1 cellular context compared by ENCODE assay signal in genomic region chr19:11380653-11381534, GRCh38.
TF ChIP-seq lines count a peak whose summit lies in the region.

No MANE protein-coding gene starts in this region.

TF ChIP-seq in WTC11, 78 proteins besides CTCF, POLR2A, EP300 and RAD21 (continued from another document and continues in another):
- TF ChIP-seq, protein P1, sequence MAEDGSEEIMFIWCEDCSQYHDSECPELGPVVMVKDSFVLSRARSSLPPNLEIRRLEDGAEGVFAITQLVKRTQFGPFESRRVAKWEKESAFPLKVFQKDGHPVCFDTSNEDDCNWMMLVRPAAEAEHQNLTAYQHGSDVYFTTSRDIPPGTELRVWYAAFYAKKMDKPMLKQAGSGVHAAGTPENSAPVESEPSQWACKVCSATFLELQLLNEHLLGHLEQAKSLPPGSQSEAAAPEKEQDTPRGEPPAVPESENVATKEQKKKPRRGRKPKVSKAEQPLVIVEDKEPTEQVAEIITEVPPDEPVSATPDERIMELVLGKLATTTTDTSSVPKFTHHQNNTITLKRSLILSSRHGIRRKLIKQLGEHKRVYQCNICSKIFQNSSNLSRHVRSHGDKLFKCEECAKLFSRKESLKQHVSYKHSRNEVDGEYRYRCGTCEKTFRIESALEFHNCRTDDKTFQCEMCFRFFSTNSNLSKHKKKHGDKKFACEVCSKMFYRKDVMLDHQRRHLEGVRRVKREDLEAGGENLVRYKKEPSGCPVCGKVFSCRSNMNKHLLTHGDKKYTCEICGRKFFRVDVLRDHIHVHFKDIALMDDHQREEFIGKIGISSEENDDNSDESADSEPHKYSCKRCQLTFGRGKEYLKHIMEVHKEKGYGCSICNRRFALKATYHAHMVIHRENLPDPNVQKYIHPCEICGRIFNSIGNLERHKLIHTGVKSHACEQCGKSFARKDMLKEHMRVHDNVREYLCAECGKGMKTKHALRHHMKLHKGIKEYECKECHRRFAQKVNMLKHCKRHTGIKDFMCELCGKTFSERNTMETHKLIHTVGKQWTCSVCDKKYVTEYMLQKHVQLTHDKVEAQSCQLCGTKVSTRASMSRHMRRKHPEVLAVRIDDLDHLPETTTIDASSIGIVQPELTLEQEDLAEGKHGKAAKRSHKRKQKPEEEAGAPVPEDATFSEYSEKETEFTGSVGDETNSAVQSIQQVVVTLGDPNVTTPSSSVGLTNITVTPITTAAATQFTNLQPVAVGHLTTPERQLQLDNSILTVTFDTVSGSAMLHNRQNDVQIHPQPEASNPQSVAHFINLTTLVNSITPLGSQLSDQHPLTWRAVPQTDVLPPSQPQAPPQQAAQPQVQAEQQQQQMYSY (CRISPR knock-in tag; IDR thresholded peaks at IDR 0.05): 0 out of 2 replicates have a peak, but pooled peaks have one; percentile 6
- TF ChIP-seq ZMAT4 (CRISPR knock-in tag; IDR thresholded peaks at IDR 0.05): no peak
- no peak for TF ChIP-seq KAT7 (CRISPR knock-in tag; IDR thresholded peaks at IDR 0.05; ENCODE audit: borderline replicate concordance)
- no peak; the same call in 1 of the 2 replicates for TF ChIP-seq ZNF416 (CRISPR knock-in tag; IDR thresholded peaks at IDR 0.05)
- TF ChIP-seq CBFB (CRISPR knock-in tag; IDR thresholded peaks at IDR 0.05; ENCODE audit: low read depth): no peak
- no peak for TF ChIP-seq MYBL2 (CRISPR knock-in tag; IDR thresholded peaks at IDR 0.05)
- TF ChIP-seq IRF2 (CRISPR knock-in tag; IDR thresholded peaks at IDR 0.05; ENCODE audit: borderline replicate concordance, low read depth): no peak
- TF ChIP-seq ZNF263 (CRISPR knock-in tag; IDR thresholded peaks at IDR 0.05; ENCODE audit: low read depth): peak; percentile 94; the same call in 1 of the 2 replicates
- TF ChIP-seq, protein P2, sequence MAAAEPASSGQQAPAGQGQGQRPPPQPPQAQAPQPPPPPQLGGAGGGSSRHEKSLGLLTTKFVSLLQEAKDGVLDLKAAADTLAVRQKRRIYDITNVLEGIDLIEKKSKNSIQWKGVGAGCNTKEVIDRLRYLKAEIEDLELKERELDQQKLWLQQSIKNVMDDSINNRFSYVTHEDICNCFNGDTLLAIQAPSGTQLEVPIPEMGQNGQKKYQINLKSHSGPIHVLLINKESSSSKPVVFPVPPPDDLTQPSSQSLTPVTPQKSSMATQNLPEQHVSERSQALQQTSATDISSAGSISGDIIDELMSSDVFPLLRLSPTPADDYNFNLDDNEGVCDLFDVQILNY (CRISPR knock-in tag; IDR thresholded peaks at IDR 0.05): no peak; the same call in 1 of the 2 replicates
- TF ChIP-seq GRHL2 (CRISPR knock-in tag; IDR thresholded peaks at IDR 0.05; ENCODE audit: insufficient replicate concordance, severe bottlenecking): no peak
- TF ChIP-seq TEAD1 (CRISPR knock-in tag; IDR thresholded peaks at IDR 0.05): no peak; the same call in none of the 2 replicates
- no peak for TF ChIP-seq ATF1 (CRISPR knock-in tag; IDR thresholded peaks at IDR 0.05)
- no peak for TF ChIP-seq SMAD4 (CRISPR knock-in tag; IDR thresholded peaks at IDR 0.05)
- no peak for TF ChIP-seq FOXJ3 (CRISPR knock-in tag; IDR thresholded peaks at IDR 0.05; ENCODE audit: borderline replicate concordance)
- TF ChIP-seq ATF6 (CRISPR knock-in tag; IDR thresholded peaks at IDR 0.05): no peak
- no peak for TF ChIP-seq ZNF425 (CRISPR knock-in tag; conservative IDR thresholded peaks at IDR 0.05)
- TF ChIP-seq ZNF317 (CRISPR knock-in tag; IDR thresholded peaks at IDR 0.05; ENCODE audit: borderline replicate concordance, low read depth): no peak
- TF ChIP-seq ZNF532 (CRISPR knock-in tag; IDR thresholded peaks at IDR 0.05; ENCODE audit: borderline replicate concordance): no peak
- no peak for TF ChIP-seq E2F4 (CRISPR knock-in tag; IDR thresholded peaks at IDR 0.05; ENCODE audit: borderline replicate concordance, low read depth)
- peak; percentile 65 for TF ChIP-seq GABPB1 (CRISPR knock-in tag; IDR thresholded peaks at IDR 0.05)
- TF ChIP-seq ZNF396 (CRISPR knock-in tag; IDR thresholded peaks at IDR 0.05; ENCODE audit: borderline replicate concordance): no peak
- TF ChIP-seq CREM (CRISPR knock-in tag; IDR thresholded peaks at IDR 0.05): no peak; the same call in 1 of the 2 replicates
- TF ChIP-seq OVOL2 (CRISPR knock-in tag; IDR thresholded peaks at IDR 0.05; ENCODE audit: borderline replicate concordance): no peak
- TF ChIP-seq RORB (CRISPR knock-in tag; IDR thresholded peaks at IDR 0.05): no peak
- no peak for TF ChIP-seq STAT6 (CRISPR knock-in tag; conservative IDR thresholded peaks at IDR 0.05; ENCODE audit: low read depth)
- no peak for TF ChIP-seq SMAD3 (CRISPR knock-in tag; IDR thresholded peaks at IDR 0.05; ENCODE audit: borderline replicate concordance)
- TF ChIP-seq USF1 (CRISPR knock-in tag; IDR thresholded peaks at IDR 0.05): 0 out of 2 replicates have a peak, but pooled peaks have one; percentile 42
- TF ChIP-seq, protein P3, sequence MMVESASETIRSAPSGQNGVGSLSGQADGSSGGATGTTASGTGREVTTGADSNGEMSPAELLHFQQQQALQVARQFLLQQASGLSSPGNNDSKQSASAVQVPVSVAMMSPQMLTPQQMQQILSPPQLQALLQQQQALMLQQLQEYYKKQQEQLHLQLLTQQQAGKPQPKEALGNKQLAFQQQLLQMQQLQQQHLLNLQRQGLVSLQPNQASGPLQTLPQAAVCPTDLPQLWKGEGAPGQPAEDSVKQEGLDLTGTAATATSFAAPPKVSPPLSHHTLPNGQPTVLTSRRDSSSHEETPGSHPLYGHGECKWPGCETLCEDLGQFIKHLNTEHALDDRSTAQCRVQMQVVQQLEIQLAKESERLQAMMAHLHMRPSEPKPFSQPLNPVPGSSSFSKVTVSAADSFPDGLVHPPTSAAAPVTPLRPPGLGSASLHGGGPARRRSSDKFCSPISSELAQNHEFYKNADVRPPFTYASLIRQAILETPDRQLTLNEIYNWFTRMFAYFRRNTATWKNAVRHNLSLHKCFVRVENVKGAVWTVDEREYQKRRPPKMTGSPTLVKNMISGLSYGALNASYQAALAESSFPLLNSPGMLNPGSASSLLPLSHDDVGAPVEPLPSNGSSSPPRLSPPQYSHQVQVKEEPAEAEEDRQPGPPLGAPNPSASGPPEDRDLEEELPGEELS (CRISPR knock-in tag; IDR thresholded peaks at IDR 0.05): peak; percentile 52; the same call in 1 of the 2 replicates
- peak; percentile 95 for TF ChIP-seq HMGXB4 (CRISPR knock-in tag; IDR thresholded peaks at IDR 0.05)
- TF ChIP-seq CREB1 (CRISPR knock-in tag; IDR thresholded peaks at IDR 0.05): peak; percentile 45; the same call in 1 of the 2 replicates
- TF ChIP-seq MXD4 (CRISPR knock-in tag; IDR thresholded peaks at IDR 0.05; ENCODE audit: borderline replicate concordance): no peak
- TF ChIP-seq FOXK1 (CRISPR knock-in tag; IDR thresholded peaks at IDR 0.05): peak; percentile 57; the same call in 1 of the 2 replicates
- no peak for TF ChIP-seq HMGA2 (CRISPR knock-in tag; IDR thresholded peaks at IDR 0.05)
